In the genomic region with DNA sequence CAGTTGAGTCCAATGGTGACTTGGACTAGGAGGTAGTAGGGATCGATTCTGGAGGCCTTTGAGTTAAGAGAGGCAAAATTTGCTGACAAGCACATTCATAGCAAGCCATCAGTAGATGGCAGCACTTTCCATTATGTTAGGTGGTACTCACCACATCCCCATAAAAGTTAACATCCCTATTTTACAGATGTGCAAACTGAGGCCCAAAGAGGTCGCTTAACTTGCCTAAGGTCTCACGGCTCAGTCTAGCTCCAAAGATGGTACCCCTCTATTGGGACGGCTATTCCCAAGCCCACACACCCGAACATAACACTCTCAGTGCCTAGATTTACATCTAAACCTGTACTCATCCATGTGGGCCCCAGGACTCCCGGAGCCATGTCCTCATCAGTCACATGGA, we compare ENCODE assay signal across 8 cellular contexts. TPM values are rescaled to one million over a fixed set of nuclear protein-coding genes. Genes with fewer than 3 reads are reported as not detected.
DNase-seq lines count a peak whose midpoint lies in the region; ATAC-seq and TF ChIP-seq lines count a peak whose summit lies in the region.

No MANE protein-coding gene starts in this region.

- H3K36me3 Mint-ChIP-seq in naive B cell, result no peaks in the 10 kb centered on the region

- H3K9me3 ChIP-seq in ascending aorta, result no peaks in the 10 kb centered on the region

- peak; percentile 38; the same call in 1 of the 2 replicates for TF ChIP-seq RAD21 in Ishikawa (IDR thresholded peaks at IDR 0.05; ENCODE audit: low read depth)

- peaks cover 12 to 23% of the 10 kb centered on the region in 2 donors for H3K4me1 ChIP-seq in ascending aorta

- no peaks in the 10 kb centered on the region for H3K9me3 Mint-ChIP-seq in naive B cell

- peak in 2 of 3 experiments; percentile 29 to 30 for TF ChIP-seq CTCF in ascending aorta (IDR thresholded peaks at IDR 0.05)

- H3K36me3 ChIP-seq in ascending aorta, result no peaks in the 10 kb centered on the region

- TF ChIP-seq EP300 in Ishikawa (IDR thresholded peaks at IDR 0.05; ENCODE audit: borderline replicate concordance), result no peak

- H3K4me3 ChIP-seq in ascending aorta, result no peak overlapping the region

- peak overlapping the region in 1 of 2 donors; percentile 2 for H3K27ac ChIP-seq in ascending aorta

- H3K27me3 ChIP-seq in ascending aorta, result no peaks in the 10 kb centered on the region

- intact Hi-C loops in ascending aorta (cut with DNase I), result no loop called here

- peak; percentile 56 for DNase-seq in DMS53 (lab: John Stamatoyannopoulos, UW)
- DNase-seq in DMS53 treated with DMSO at 0.1 percent for 48 hours (lab: John Stamatoyannopoulos, UW; ENCODE audit: unreplicated experiment), result no peak
- DNase-seq in ascending aorta (ENCODE audit: low spot score in 2 of 2), result no peak
- DNase-seq in naive B cell, result no peak
- DNase-seq in ecto neural progenitor cell (ENCODE audit: low spot score), result no peak

- H3K4me1 Mint-ChIP-seq in naive B cell, result peaks cover 56 to 75% (median 66%) of the 10 kb centered on the region in 3 donors

- H3K4me3 Mint-ChIP-seq in naive B cell, result peak overlapping the region in 5 of 8 donors; percentile 30 to 86 (median 53)

- peak overlapping the region in 5 of 6 donors; percentile 77 to 97 (median 95) for H3K27ac Mint-ChIP-seq in naive B cell

- ATAC-seq in naive B cell (ENCODE audit: low read depth in 2 of 2), result no peak
- ATAC-seq in GM21619 (IDR thresholded peaks at IDR 0.05; ENCODE audit: unreplicated experiment), result no peak
- ATAC-seq in HG03469 (IDR thresholded peaks at IDR 0.05; ENCODE audit: unreplicated experiment), result no peak

- H3K27me3 Mint-ChIP-seq in naive B cell, result no peaks in the 10 kb centered on the region

TF ChIP-seq in Ishikawa, 13 proteins besides CTCF, POLR2A, EP300 and RAD21:
- TF ChIP-seq YY1 (IDR thresholded peaks at IDR 0.05; ENCODE audit: low read depth), result no peak

RNA-seq across cellular contexts. Expression of gene FOSB, which starts 21.5 kb away (rescaled TPM):
- 511 TPM for total RNA-seq in ascending aorta
- 100 to 1,000 TPM in 1 of 6 donors, 10 to 100 TPM in 5; 26.6 to 110 (median 82.1) TPM for polyA plus RNA-seq in naive B cell (ENCODE audit: low read depth in 6 of 6)

RNA-seq across cellular contexts. Expression of gene ERCC1, which starts 22.6 kb away (rescaled TPM):
- 142 TPM for total RNA-seq in ascending aorta
- polyA plus RNA-seq in naive B cell (ENCODE audit: low read depth in 6 of 6), result 10 to 100 TPM; 40.0 to 91.4 (median 46.2) TPM

RNA-seq across cellular contexts. Expression of gene POLR1G, which starts 39.9 kb away (rescaled TPM):
- total RNA-seq in ascending aorta, result 3.7 TPM
- 1 to 10 TPM in 5 of 6 donors, under 1 TPM in 1; 0.49 to 8.5 (median 3.0) TPM for polyA plus RNA-seq in naive B cell (ENCODE audit: low read depth in 6 of 6)

RNA-seq across cellular contexts. Expression of gene PPP1R13L, which starts 41.4 kb away (rescaled TPM):
- total RNA-seq in ascending aorta, result 27.8 TPM
- polyA plus RNA-seq in naive B cell (ENCODE audit: low read depth in 6 of 6), result 1 to 10 TPM in 4 of 6 donors, under 1 TPM in 1, not detected in 1; 0.29 to 4.3 (median 2.5) TPM

RNA-seq across cellular contexts. Expression of gene RTN2, which starts 50.6 kb away (rescaled TPM):
- total RNA-seq in ascending aorta, result 37.1 TPM
- polyA plus RNA-seq in naive B cell (ENCODE audit: low read depth in 6 of 6), result under 1 TPM in 3 of 6 donors, not detected in 3; 0.28 to 0.58 (median 0.47) TPM
